ENCODE assay signal across 6 cellular contexts in the genomic region with DNA sequence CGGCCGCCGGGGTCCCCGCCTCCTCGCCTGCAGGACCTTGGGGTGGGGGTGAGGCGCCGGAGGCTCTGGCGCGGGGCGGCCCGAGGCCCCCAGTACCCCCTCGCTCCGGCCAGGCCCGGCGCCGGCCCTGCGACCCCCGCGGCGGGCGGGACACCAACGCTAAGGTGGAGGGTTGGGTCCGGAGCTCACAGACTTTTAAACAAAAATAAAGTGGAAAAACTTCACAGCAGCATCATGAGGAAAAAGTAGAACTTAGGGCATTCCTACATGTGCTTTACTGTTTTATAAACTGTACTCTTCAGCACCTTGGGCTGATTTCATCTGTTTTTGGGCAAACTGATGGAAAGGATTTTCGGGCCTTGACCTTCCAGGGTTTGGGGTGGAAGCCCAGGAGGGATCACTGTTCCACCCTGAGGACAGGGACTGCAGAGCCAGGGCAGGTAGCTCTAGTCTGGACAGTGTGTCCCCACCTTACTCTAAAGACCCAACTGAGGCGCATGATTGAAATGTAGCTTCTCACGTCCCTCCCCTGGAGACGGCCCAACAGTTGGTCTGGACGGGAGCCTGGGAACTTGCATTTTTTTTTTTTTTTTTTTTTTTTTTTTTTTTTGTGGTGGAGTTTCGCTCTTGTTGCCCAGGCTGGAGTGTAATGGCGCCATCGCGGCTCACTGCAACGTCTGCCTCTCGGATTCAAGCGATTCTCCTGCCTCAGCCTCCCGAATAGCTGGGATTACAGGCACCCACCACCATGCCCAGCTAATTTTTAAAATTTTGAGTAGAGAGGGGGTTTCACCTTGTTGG. TPM values are rescaled to one million over a fixed set of nuclear protein-coding genes. Genes with fewer than 3 reads are reported as not detected.
A peak's percentile ranks its signal among the peaks of the same experiment; 100 is the strongest.
DNase-seq lines count a peak whose midpoint lies in the region; ATAC-seq and TF ChIP-seq lines count a peak whose summit lies in the region.

No MANE protein-coding gene starts in this region.

- H3K36me3 ChIP-seq in ACC112 (ENCODE audit: insufficient read depth, low read length), result no peaks in the 10 kb centered on the region
- H3K36me3 ChIP-seq in HCT116 (ENCODE audit: control insufficient read depth in 1 of 2, insufficient read depth in 2 of 2, low read length in 2 of 2), result peaks cover 5 to 8% of the 10 kb centered on the region in 2 experiments; a peak in 3 of 4 replicates

- H3K4me3 ChIP-seq in ACC112 (ENCODE audit: low read depth, low read length) (peak overlapping the region; percentile 100), HCT116 (replicated peaks in 1 of 2; ENCODE audit: low read depth in 1 of 2, low read length in 2 of 2) (peak overlapping the region; percentile 88 to 94)

- POLR2A ChIA-PET in HCT116 (lab: Charles Lee) (interaction anchor here (0.6 to 1.4 kb wide), 6 partner anchors 9 to 81 kb away, joined by 3 to 6 read pairs (median 4); a partner anchor contains a TSS), activated B cell treated with CpG ODN at 0.5 μM for 24 hours (lab: Charles Lee) (interaction anchor here (0.6 to 3.9 kb wide), 16 partner anchors 12 to 1380 kb away, joined by 3 to 35 read pairs (median 6); a partner anchor contains a TSS)

- H3K27ac Mint-ChIP-seq in activated B cell treated with CpG ODN at 0.5 μM for 24 hours, result peak overlapping the region; percentile 80

- ATAC-seq in HCT116 (peak; percentile 20), activated B cell treated with CpG ODN at 0.5 μM for 24 hours (ENCODE audit: low read depth) (no peak), left lobe of liver (peak; percentile 6), HG02610 (IDR thresholded peaks at IDR 0.05; ENCODE audit: unreplicated experiment) (no peak), HG03095 (IDR thresholded peaks at IDR 0.05; ENCODE audit: unreplicated experiment) (no peak)

- H3K9me3 Mint-ChIP-seq in activated B cell treated with CpG ODN at 0.5 μM for 24 hours, result peaks cover under 1% of the 10 kb centered on the region

- CTCF ChIA-PET in HCT116 (lab: Charles Lee), result interaction anchor here (0.7 kb wide), 1 partner anchor 68 kb away, joined by 4 read pairs; no protein-coding TSS in a partner anchor
- CTCF ChIA-PET in activated B cell treated with CpG ODN at 0.5 μM for 24 hours (lab: Charles Lee), result interaction anchor here (0.6 kb wide), 1 partner anchor 232 kb away, joined by 5 read pairs; no protein-coding TSS in a partner anchor

- H3K9me2 ChIP-seq in HCT116 (ENCODE audit: insufficient read depth), result no peaks in the 10 kb centered on the region

- H3K36me3 Mint-ChIP-seq in activated B cell treated with CpG ODN at 0.5 μM for 24 hours (ENCODE audit: low read depth), result peaks cover 14% of the 10 kb centered on the region

- H3K27me3 ChIP-seq in ACC112 (ENCODE audit: insufficient read depth, low read length) (no peaks in the 10 kb centered on the region), HCT116 (ENCODE audit: insufficient read depth, low read length) (no peaks in the 10 kb centered on the region)

- H3K27me3 Mint-ChIP-seq in activated B cell treated with CpG ODN at 0.5 μM for 24 hours, result no peaks in the 10 kb centered on the region

- H3K9me3 ChIP-seq in HCT116 (ENCODE audit: control insufficient read depth in 1 of 2, insufficient read depth in 1 of 2, low read depth in 1 of 2, low read length in 2 of 2), result no peaks in the 10 kb centered on the region

- TF ChIP-seq CTCF in HCT116 (IDR thresholded peaks at IDR 0.05 in 2 of 3, conservative IDR thresholded peaks at IDR 0.05 in 1 of 3; ENCODE audit: borderline replicate concordance in 1 of 3, insufficient read depth in 1 of 3, low read depth in 2 of 3, low read length in 2 of 3), result no peak
- TF ChIP-seq CTCF in activated B cell treated with CpG ODN at 0.5 μM for 24 hours (IDR thresholded peaks at IDR 0.05), result no peak

- DNase-seq in HCT116 (ENCODE audit: low read depth, low spot score), result no peak
- no peak for DNase-seq in activated B cell treated with CpG ODN at 0.5 μM for 24 hours
- no peak for DNase-seq in left lobe of liver (ENCODE audit: low spot score)

- TF ChIP-seq POLR2A in HCT116 (IDR thresholded peaks at IDR 0.05; ENCODE audit: borderline replicate concordance, extremely low read depth, insufficient read depth, insufficient read length), result no peak

- peaks cover 45% of the 10 kb centered on the region for H3K4me1 Mint-ChIP-seq in activated B cell treated with CpG ODN at 0.5 μM for 24 hours

- peaks cover 6% of the 10 kb centered on the region for H3K4me1 ChIP-seq in ACC112 (ENCODE audit: control insufficient read depth, insufficient read depth, low read length, unreplicated experiment)
- peaks cover 6 to 17% of the 10 kb centered on the region in 2 experiments for H3K4me1 ChIP-seq in HCT116 (ENCODE audit: control insufficient read depth in 1 of 2, insufficient read depth in 2 of 2, low read length in 2 of 2)

- H3K27ac ChIP-seq in ACC112 (ENCODE audit: low read depth, low read length) (no peak overlapping the region), HCT116 (ENCODE audit: low read depth, low read length) (peak overlapping the region; percentile 87)

- no peaks in the 10 kb centered on the region for H4K20me1 ChIP-seq in HCT116 (ENCODE audit: insufficient read depth)

- H3K9ac ChIP-seq in HCT116 (ENCODE audit: low read length), result peak overlapping the region; percentile 79

- peak overlapping the region; percentile 100 for H2AFZ ChIP-seq in ACC112 (ENCODE audit: low read length, unreplicated experiment)
- no peak overlapping the region for H2AFZ ChIP-seq in HCT116 (ENCODE audit: low read depth, low read length, poor library complexity, severe bottlenecking)

- TSS peak; percentile 63 for BruUV-seq in HCT116 (replicated peaks; lab: Mats Ljungman, UMichigan)

- peaks cover 48% of the 10 kb centered on the region for H3K79me2 ChIP-seq in ACC112 (ENCODE audit: control insufficient read depth, insufficient read depth, low read length, unreplicated experiment)
- peaks cover 54% of the 10 kb centered on the region for H3K79me2 ChIP-seq in HCT116 (ENCODE audit: insufficient read depth, low read length)

- RAD21 ChIA-PET in HCT116 (lab: Charles Lee; ENCODE audit: low non-redundant PET in 1 of 2, low total read pairs in 2 of 2, uncharacterized antibody in 2 of 2, unreplicated experiment in 2 of 2), result no interaction called here

- peak overlapping the region; percentile 88 for H3K4me2 ChIP-seq in HCT116 (ENCODE audit: low read length)

- peak overlapping the region; percentile 91 for H3K4me3 Mint-ChIP-seq in activated B cell treated with CpG ODN at 0.5 μM for 24 hours

- intact Hi-C loops in HCT116 (cut with micrococcal nuclease) (loop anchor here (5.0 to 10.0 kb wide), 2 partner anchors 51 to 77 kb away; a partner anchor contains a TSS), activated B cell treated with CpG ODN at 0.5 μM for 24 hours (cut with micrococcal nuclease) (loop anchor here (1.0 to 5.0 kb wide), 7 partner anchors 24 to 241 kb away; a partner anchor contains a TSS)

- no peak for TF ChIP-seq RAD21 in HCT116 (IDR thresholded peaks at IDR 0.05; ENCODE audit: low read depth)

TF ChIP-seq in HCT116, 20 proteins besides CTCF, POLR2A, EP300 and RAD21:
- TF ChIP-seq SIN3A (IDR thresholded peaks at IDR 0.05; ENCODE audit: low read depth) (no peak), FOSL1 (IDR thresholded peaks at IDR 0.05; ENCODE audit: low read depth) (no peak), ZFX (IDR thresholded peaks at IDR 0.05) (peak; percentile 67)

RNA-seq across cellular contexts. Expression of a gene that starts 0.7 kb away (rescaled TPM):
- total RNA-seq in HCT116 (2021; ENCODE audit: unreplicated experiment) (88.2 TPM), activated B cell treated with CpG ODN at 0.5 μM for 24 hours (97.2 and 107 TPM in 2 replicates), left lobe of liver (34.8 TPM)
- polyA plus RNA-seq in HCT116 (2012), result 79.7 and 80.1 TPM in 2 replicates

RNA-seq across cellular contexts. Expression of a gene that starts 25.3 kb away (rescaled TPM):
- 100 TPM for total RNA-seq in HCT116 (2021; ENCODE audit: unreplicated experiment)
- 129 TPM in 2 replicates for polyA plus RNA-seq in HCT116 (2012)
- 262 and 278 TPM in 2 replicates for total RNA-seq in activated B cell treated with CpG ODN at 0.5 μM for 24 hours
- 248 TPM for total RNA-seq in left lobe of liver

RNA-seq across cellular contexts. Expression of a gene that starts 37.5 kb away (rescaled TPM):
- total RNA-seq in HCT116 (2021; ENCODE audit: unreplicated experiment) (not detected), activated B cell treated with CpG ODN at 0.5 μM for 24 hours (0.05 and 0.09 TPM in 2 replicates), left lobe of liver (0.25 TPM)
- polyA plus RNA-seq in HCT116 (2012), result 0.05 and 0.10 TPM in 2 replicates

RNA-seq across cellular contexts. Expression of a gene that starts 50.4 kb away (rescaled TPM):
- 72.8 TPM for total RNA-seq in HCT116 (2021; ENCODE audit: unreplicated experiment)
- polyA plus RNA-seq in HCT116 (2012), result 61.6 and 66.2 TPM in 2 replicates
- 84.0 and 86.1 TPM in 2 replicates for total RNA-seq in activated B cell treated with CpG ODN at 0.5 μM for 24 hours
- total RNA-seq in left lobe of liver, result 33.3 TPM

Comparison
In these comparisons a context has a peak if more than half of its experiments do, and no peak if none do; other contexts are left out.
1. ATAC-seq: peak in HCT116 (single experiment) and left lobe of liver (single experiment); none in activated B cell treated with CpG ODN at 0.5 μM for 24 hours (single experiment), HG02610 (single experiment) and HG03095 (single experiment).